ENCODE assay signal across 8 cellular contexts in the genomic region with DNA sequence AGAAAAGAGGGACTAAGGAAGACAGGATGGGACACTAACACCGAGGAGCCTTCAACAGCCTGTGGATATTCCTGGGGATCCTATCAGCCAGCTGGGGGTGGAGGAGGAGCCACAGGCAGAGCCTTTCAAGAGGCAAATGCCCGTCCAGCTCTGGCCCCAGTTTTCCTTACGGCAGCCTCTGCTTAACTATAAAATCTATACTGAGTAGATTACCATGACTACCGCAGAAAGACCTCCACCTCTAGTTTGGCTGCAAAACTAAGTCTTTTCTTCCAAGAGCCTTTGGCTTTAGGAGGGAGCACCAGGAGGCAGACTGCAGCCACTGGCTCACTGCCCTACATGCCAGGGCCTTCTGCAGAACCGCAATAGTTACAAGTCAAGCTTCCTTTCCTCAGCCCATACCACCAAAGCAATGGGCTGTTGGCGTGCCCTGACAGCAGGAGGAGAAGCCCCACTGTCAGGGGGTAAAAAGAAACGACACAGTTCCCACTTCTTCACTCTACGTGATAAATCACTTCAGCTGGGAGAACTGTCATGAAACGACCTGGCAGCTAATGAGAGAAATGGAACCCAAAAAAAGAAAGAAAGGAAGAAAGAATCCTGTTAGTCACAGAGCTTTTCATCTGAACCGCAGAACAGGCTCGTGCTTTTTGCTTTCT. TPM values are rescaled to one million over a fixed set of nuclear protein-coding genes. Genes with fewer than 3 reads are reported as not detected.
A peak's percentile ranks its signal among the peaks of the same experiment; 100 is the strongest.
DNase-seq lines count a peak whose midpoint lies in the region; ATAC-seq and TF ChIP-seq lines count a peak whose summit lies in the region.

No MANE protein-coding gene starts in this region.

- H3K4me1 ChIP-seq in esophagus muscularis mucosa = peaks cover 27 to 37% (median 35%) of the 10 kb centered on the region in 4 donors
- H3K4me1 ChIP-seq in neutrophil (ENCODE audit: control insufficient read depth in 1 of 2, insufficient read depth in 1 of 2, low read depth in 1 of 2, low read length in 1 of 2) = peaks cover 17 to 27% of the 10 kb centered on the region in 2 experiments
- H3K4me1 ChIP-seq in upper lobe of left lung = peaks cover under 1 to 20% (median 12%) of the 10 kb centered on the region in 4 donors

- TF ChIP-seq POLR2A in esophagus muscularis mucosa (IDR thresholded peaks at IDR 0.05; ENCODE audit: low read depth) = no peak
- no peak for TF ChIP-seq POLR2A in upper lobe of left lung (IDR thresholded peaks at IDR 0.05)

- no peak for TF ChIP-seq EP300 in esophagus muscularis mucosa (IDR thresholded peaks at IDR 0.05)
- TF ChIP-seq EP300 in upper lobe of left lung (IDR thresholded peaks at IDR 0.05) = no peak

- ATAC-seq in upper lobe of left lung (ENCODE audit: low FRiP score in 2 of 2) = no peak
- no peak for ATAC-seq in GM18873 (IDR thresholded peaks at IDR 0.05; ENCODE audit: low FRiP score, unreplicated experiment)
- no peak for ATAC-seq in GM18861 (IDR thresholded peaks at IDR 0.05; ENCODE audit: unreplicated experiment)

- DNase-seq in GM03348 (ENCODE audit: low spot score) (peak; percentile 69), RPMI7951 (ENCODE audit: low read depth) (peak; percentile 81), esophagus muscularis mucosa (ENCODE audit: extremely low spot score) (peak; percentile 72), upper lobe of left lung (no peak), KG1 (lab: John Stamatoyannopoulos, UW) (no peak)

- H3K27me3 ChIP-seq in esophagus muscularis mucosa = no peaks in the 10 kb centered on the region
- H3K27me3 ChIP-seq in neutrophil = no peaks in the 10 kb centered on the region
- no peaks in the 10 kb centered on the region for H3K27me3 ChIP-seq in upper lobe of left lung

- TF ChIP-seq CTCF in esophagus muscularis mucosa (IDR thresholded peaks at IDR 0.05) (no peak), neutrophil (IDR thresholded peaks at IDR 0.05) (no peak), upper lobe of left lung (IDR thresholded peaks at IDR 0.05) (no peak)

- H3K36me3 ChIP-seq in esophagus muscularis mucosa (no peaks in the 10 kb centered on the region), neutrophil (no peaks in the 10 kb centered on the region), upper lobe of left lung (no peaks in the 10 kb centered on the region)

- peak overlapping the region in 1 of 4 donors; percentile 8 for H3K4me3 ChIP-seq in esophagus muscularis mucosa
- H3K4me3 ChIP-seq in neutrophil (ENCODE audit: low read depth in 1 of 2, low read length in 1 of 2) = no peak overlapping the region
- no peak overlapping the region for H3K4me3 ChIP-seq in upper lobe of left lung

- H3K9me3 ChIP-seq in esophagus muscularis mucosa (no peaks in the 10 kb centered on the region), neutrophil (no peaks in the 10 kb centered on the region), upper lobe of left lung (no peaks in the 10 kb centered on the region)

- intact Hi-C loops in esophagus muscularis mucosa (cut with DNase I) = no loop called here

- H3K27ac ChIP-seq in esophagus muscularis mucosa (replicated peaks in 1 of 4) (peak overlapping the region; percentile 22 to 71 (median 66)), neutrophil (peak overlapping the region; percentile 23), upper lobe of left lung (peak overlapping the region in 1 of 4 donors; percentile 4)

- 37% methylated on average over 11 of the region's 11 CpGs for WGBS in esophagus muscularis mucosa
- WGBS in upper lobe of left lung, 2 donors = 55 to 59% methylated on average over 10 to 11 of the region's 11 CpGs

RNA-seq across cellular contexts. Expression of gene CREB1, which starts 25.1 kb away (rescaled TPM):
- 28.0 and 39.8 TPM in 2 replicates for total RNA-seq in RPMI7951 (2014; rRNA removed; shearing (Covaris generic))
- total RNA-seq in esophagus muscularis mucosa (10 to 100 TPM; 31.1 to 51.5 (median 43.3) TPM), upper lobe of left lung (10 to 100 TPM; 15.7 to 75.5 (median 41.8) TPM)

Comparison
In these comparisons a context has a peak if more than half of its experiments do, and no peak if none do; other contexts are left out.
1. DNase-seq: peak in GM03348 (single experiment), RPMI7951 (single experiment) and esophagus muscularis mucosa (single experiment); none in upper lobe of left lung (0 of 2) and KG1 (single experiment).